In the genomic region with DNA sequence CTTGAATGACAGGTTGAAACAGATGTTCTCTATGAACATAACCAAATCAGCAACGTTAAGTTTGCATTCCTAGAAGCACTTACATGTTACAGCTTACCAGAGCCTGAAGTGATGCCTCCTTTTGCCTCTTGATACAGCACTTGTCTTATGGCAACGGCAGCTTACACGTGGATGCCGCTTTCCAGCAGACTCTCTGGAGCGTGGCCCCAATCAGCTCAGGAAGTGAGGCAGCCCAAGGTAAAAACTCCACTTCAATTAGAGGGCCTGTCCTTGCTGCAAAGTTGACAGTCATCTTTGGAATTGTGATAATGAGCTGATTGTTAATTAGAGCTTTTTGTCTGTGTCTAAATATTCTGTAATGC, we compare ENCODE assay signal across 22 cellular contexts.
"Had no signal": no experiment of that assay in that cellular context is flagged by ENCODE, and none has a peak within 500 bp of the region (broad histone marks: within the 10 kb centered on the region; RNA-seq: fewer than 3 reads in every experiment).

No MANE protein-coding gene starts in this region.

- H3K4me1 ChIP-seq: lower lobe of right lung, pancreas, prostate gland, right lobe of liver, upper lobe of left lung had no signal

- H3K36me3 ChIP-seq: lower lobe of right lung, pancreas, prostate gland, right lobe of liver, transverse colon, upper lobe of left lung, vagina had no signal

- H3K27ac ChIP-seq: hepatocyte, lower lobe of right lung, pancreas, prostate gland, right lobe of liver, transverse colon, upper lobe of left lung, vagina had no signal

- H3K27me3 ChIP-seq: hepatocyte, pancreas, right lobe of liver, transverse colon, upper lobe of left lung, vagina had no signal

- ATAC-seq: left lobe of liver; lower lobe of right lung; naive thymus-derived CD8-positive, alpha-beta T cell; stimulated activated memory B cell treated with anti-CD40 and anti-IgM and Interleukin-4, amounts not matched to agents 10 μg/mL and 1 μg/mL and 100 μg/mL, for 72 hours; stimulated activated naive CD8-positive, alpha-beta T cell treated with anti-CD3 and anti-CD28 coated beads, Interleukin-15, amount 100 ng/mL, for 72 hours had no signal

- DNase-seq: islet precursor cell; lower lobe of right lung; mammary epithelial cell; nucleus accumbens; pancreas; right lobe of liver; stimulated activated CD4-positive, alpha-beta T cell treated with anti-CD3 and anti-CD28 coated beads, Interleukin-1b, Interleukin-23, amount 100 ng/mL, for 48 hours; stimulated activated CD4-positive, alpha-beta T cell treated with anti-CD3 and anti-CD28 coated beads, Interleukin-2, amount 100 ng/mL, for 48 hours; stimulated activated CD4-positive, alpha-beta T cell treated with anti-CD3 and anti-CD28 coated beads, Interleukin-4, amount 100 ng/mL, for 4 hours; stimulated activated CD8-positive, alpha-beta memory T cell treated with anti-CD3 and anti-CD28 coated beads, Interleukin-4, amount 100 ng/mL, for 48 hours; stimulated activated naive CD4-positive, alpha-beta T cell treated with Interleukin-2 at 50 U/mL for 16 hours; stimulated activated naive CD8-positive, alpha-beta T cell treated with anti-CD3 and anti-CD28 coated beads, Interleukin-15, amount 100 ng/mL, for 72 hours; substantia nigra; transverse colon; upper lobe of left lung had no signal

- H3K9me3 ChIP-seq: lower lobe of right lung, pancreas, prostate gland, right lobe of liver, transverse colon, upper lobe of left lung, vagina had no signal

- H3K4me3 ChIP-seq: hepatocyte, lower lobe of right lung, pancreas, prostate gland, right lobe of liver, smooth muscle cell, transverse colon, upper lobe of left lung, vagina had no signal
